In genomic region chr6:144219056-144219685, GRCh38 we compare ENCODE assay signal across 8 cellular contexts.
A peak's percentile ranks its signal among the peaks of the same experiment; 100 is the strongest.
DNase-seq lines count a peak whose midpoint lies in the region; ATAC-seq, FAIRE-seq and TF ChIP-seq lines count a peak whose summit lies in the region.

No MANE protein-coding gene starts in this region.

- H3K27ac ChIP-seq in endodermal cell (ENCODE audit: low read depth, low read length) (no peak overlapping the region), neutrophil (no peak overlapping the region)

- no peak overlapping the region for H3K27ac Mint-ChIP-seq in CD14-positive monocyte
- H3K27ac Mint-ChIP-seq in endodermal cell, result no peak overlapping the region

- intact Hi-C loops in CD14-positive monocyte (cut with micrococcal nuclease), result loop anchor here (5.0 kb wide), 5 partner anchors 47 to 122 kb away; partner anchors contain the start of genes SF3B5 (in 1 of the 2) and STX11 (in 1 of the 2)

- ATAC-seq in HG03039 (IDR thresholded peaks at IDR 0.05; ENCODE audit: unreplicated experiment) (no peak), GM18517 (IDR thresholded peaks at IDR 0.05; ENCODE audit: unreplicated experiment) (no peak)

- 45 to 66% methylated on average over 1 to 3 of the region's 3 CpGs for WGBS in endodermal cell (ENCODE audit: insufficient coverage in 1 of 2, insufficient read length in 1 of 2), 2 experiments

- H3K36me3 ChIP-seq in endodermal cell (ENCODE audit: control insufficient read depth, insufficient read depth, low read length) (no peaks in the 10 kb centered on the region), neutrophil (no peaks in the 10 kb centered on the region)

- no peaks in the 10 kb centered on the region for H3K9me3 ChIP-seq in endodermal cell (ENCODE audit: control insufficient read depth, low read length)
- no peaks in the 10 kb centered on the region for H3K9me3 ChIP-seq in neutrophil

- H3K36me3 Mint-ChIP-seq in CD14-positive monocyte (peaks cover 0 to under 1% of the 10 kb centered on the region in 2 donors), endodermal cell (ENCODE audit: low read depth) (no peaks in the 10 kb centered on the region)

- no peak overlapping the region for H3K9ac ChIP-seq in endodermal cell (ENCODE audit: extremely low read depth, low read length, poor library complexity, severe bottlenecking)

- peak; percentile 78 for FAIRE-seq in GM18507 (lab: Jason Lieb, UNC)

- no peaks in the 10 kb centered on the region for H3K27me3 ChIP-seq in endodermal cell (ENCODE audit: control insufficient read depth, insufficient read depth, low read length, poor library complexity, severe bottlenecking)
- H3K27me3 ChIP-seq in neutrophil, result no peaks in the 10 kb centered on the region

- no peak for DNase-seq in CD14-positive monocyte (ENCODE audit: low spot score)
- peak; percentile 26 for DNase-seq in GM18507 (ENCODE audit: extremely low spot score, insufficient read length, low read depth)
- DNase-seq in NOMO-1 treated with DMSO at 0.1 percent for 48 hours (lab: John Stamatoyannopoulos, UW; ENCODE audit: unreplicated experiment), result peak; percentile 65
- DNase-seq in endodermal cell, result no peak
- no peak for DNase-seq in GDM1 (lab: John Stamatoyannopoulos, UW)

- H3K4me3 ChIP-seq in endodermal cell (ENCODE audit: low read length), result no peak overlapping the region
- no peak overlapping the region for H3K4me3 ChIP-seq in neutrophil (ENCODE audit: low read depth in 1 of 2, low read length in 1 of 2)

- H3K9me3 Mint-ChIP-seq in CD14-positive monocyte (peaks cover 0 to 4% (median 1%) of the 10 kb centered on the region in 7 donors), endodermal cell (peaks cover 6% of the 10 kb centered on the region)

- H3K4me3 Mint-ChIP-seq in CD14-positive monocyte, result no peak overlapping the region
- no peak overlapping the region for H3K4me3 Mint-ChIP-seq in endodermal cell

- H3K27me3 Mint-ChIP-seq in CD14-positive monocyte (ENCODE audit: low read depth in 3 of 3), result peaks cover 0 to 1% (median 0%) of the 10 kb centered on the region in 3 donors
- peaks cover 3% of the 10 kb centered on the region for H3K27me3 Mint-ChIP-seq in endodermal cell (ENCODE audit: insufficient read depth)

- H3K4me1 ChIP-seq in endodermal cell (ENCODE audit: control insufficient read depth, insufficient read depth, low read length) (no peaks in the 10 kb centered on the region), neutrophil (ENCODE audit: control insufficient read depth in 1 of 2, insufficient read depth in 1 of 2, low read depth in 1 of 2, low read length in 1 of 2) (peaks cover 15 to 21% of the 10 kb centered on the region in 2 experiments)

- peaks cover 26% of the 10 kb centered on the region for H3K4me1 Mint-ChIP-seq in CD14-positive monocyte
- H3K4me1 Mint-ChIP-seq in endodermal cell, result peaks cover 10% of the 10 kb centered on the region

- peak; percentile 78 for TF ChIP-seq CTCF in CD14-positive monocyte (IDR thresholded peaks at IDR 0.05)
- TF ChIP-seq CTCF in endodermal cell (conservative IDR thresholded peaks at IDR 0.05), result peak; percentile 79
- peak; percentile 42 for TF ChIP-seq CTCF in neutrophil (IDR thresholded peaks at IDR 0.05)

Comparison
In these comparisons a context has a peak if more than half of its experiments do, and no peak if none do; other contexts are left out.
1. DNase-seq: peak in GM18507 (single experiment) and NOMO-1 treated with DMSO at 0.1 percent for 48 hours (single experiment); none in CD14-positive monocyte (single experiment), endodermal cell (single experiment) and GDM1 (single experiment).
2. Peak in every context shown above with its lines, with median percentiles within 50 percentile points of each other: CTCF ChIP-seq.